18 cellular contexts compared by ENCODE assay signal in genomic region chr15:66880380-66881155, GRCh38.
A peak's percentile ranks its signal among the peaks of the same experiment; 100 is the strongest.
DNase-seq lines count a peak whose midpoint lies in the region; ATAC-seq and TF ChIP-seq lines count a peak whose summit lies in the region.
"Had no signal": no experiment of that assay in that cellular context is flagged by ENCODE, and none has a peak within 500 bp of the region (broad histone marks: within the 10 kb centered on the region; RNA-seq: fewer than 3 reads in every experiment).

No MANE protein-coding gene starts in this region.

- H3K4me1 ChIP-seq in Panc1 (ENCODE audit: control insufficient read depth, insufficient read depth, low read length) (peaks cover 83% of the 10 kb centered on the region), subcutaneous abdominal adipose tissue (ENCODE audit: control insufficient read depth in 5 of 5, insufficient read depth in 5 of 5, low read length in 5 of 5) (peaks cover 24 to 96% (median 75%) of the 10 kb centered on the region in 5 donors)

- TF ChIP-seq CTCF in Panc1 (IDR thresholded peaks at IDR 0.05) (no peak), mesothelial cell of epicardium (IDR thresholded peaks at IDR 0.05; ENCODE audit: unreplicated experiment) (no peak)

- no peaks in the 10 kb centered on the region for H3K4me1 Mint-ChIP-seq in activated naive CD8-positive, alpha-beta T cell treated with anti-CD3 and anti-CD28 coated beads, Interleukin-2, amount 10 ng/mL, durations not matched to agents 7 days and 5 days
- no peaks in the 10 kb centered on the region for H3K4me1 Mint-ChIP-seq in activated naive CD8-positive, alpha-beta T cell treated with anti-CD3 and anti-CD28 coated beads for 36 hours
- peaks cover 47% of the 10 kb centered on the region for H3K4me1 Mint-ChIP-seq in mesothelial cell of epicardium

- BruUV-seq in Panc1 (replicated peaks; lab: Mats Ljungman, UMichigan) = no TSS peak

- peak; percentile 8 for DNase-seq in activated naive CD8-positive, alpha-beta T cell treated with anti-CD3 and anti-CD28 coated beads, Interleukin-2, amount 10 ng/mL, durations not matched to agents 7 days and 5 days
- DNase-seq in activated naive CD8-positive, alpha-beta T cell treated with anti-CD3 and anti-CD28 coated beads for 36 hours = no peak
- no peak for DNase-seq in Panc1 (ENCODE audit: low read depth, low spot score)
- peak in 1 of 2 experiments; percentile 28 for DNase-seq in mesothelial cell of epicardium (ENCODE audit: low spot score in 2 of 2, unreplicated experiment in 2 of 2)
- DNase-seq in DMS153 treated with DMSO at 0.1 percent for 48 hours (lab: John Stamatoyannopoulos, UW; ENCODE audit: unreplicated experiment) = no peak
- no peak for DNase-seq in COR-L47 (lab: John Stamatoyannopoulos, UW)
- DNase-seq: activated gamma-delta T cell treated with Interleukin-2 at 50 U/mL for 16 hours; GOT3; MG63; NCI-H1436 treated with DMSO at 0.1 percent for 48 hours; NCI-H69; stimulated activated naive CD8-positive, alpha-beta T cell treated with anti-CD3 and anti-CD28 coated beads, Interleukin-15, Interleukin-2, amounts not matched to agents 100 U/mL and 50 U/mL, for 24 hours; tibial artery had no signal

- H3K36me3 ChIP-seq in Panc1 (ENCODE audit: control insufficient read depth, insufficient read depth, low read length) = no peaks in the 10 kb centered on the region
- H3K36me3 ChIP-seq in subcutaneous abdominal adipose tissue (ENCODE audit: control insufficient read depth in 5 of 5, insufficient read depth in 5 of 5, low read length in 5 of 5) = no peaks in the 10 kb centered on the region
- H3K36me3 ChIP-seq: tibial artery had no signal

- H3K27me3 Mint-ChIP-seq in activated naive CD8-positive, alpha-beta T cell treated with anti-CD3 and anti-CD28 coated beads, Interleukin-2, amount 10 ng/mL, durations not matched to agents 7 days and 5 days = peaks cover 6% of the 10 kb centered on the region
- H3K27me3 Mint-ChIP-seq in activated naive CD8-positive, alpha-beta T cell treated with anti-CD3 and anti-CD28 coated beads for 36 hours = no peaks in the 10 kb centered on the region
- H3K27me3 Mint-ChIP-seq in mesothelial cell of epicardium (ENCODE audit: low read depth) = no peaks in the 10 kb centered on the region

- H3K27me3 ChIP-seq in Panc1 (ENCODE audit: control insufficient read depth, insufficient read depth, low read length) (no peaks in the 10 kb centered on the region), subcutaneous abdominal adipose tissue (ENCODE audit: control insufficient read depth in 5 of 5, insufficient read depth in 4 of 5, low read length in 5 of 5) (peaks cover 0 to 3% (median 0%) of the 10 kb centered on the region in 5 donors)
- H3K27me3 ChIP-seq: MG63, tibial artery had no signal

- POLR2A ChIA-PET in activated naive CD8-positive, alpha-beta T cell treated with anti-CD3 and anti-CD28 coated beads, Interleukin-2, amount 10 ng/mL, durations not matched to agents 7 days and 5 days (lab: Charles Lee) = no interaction called here
- POLR2A ChIA-PET in Panc1 (lab: Charles Lee) = no interaction called here

- no peaks in the 10 kb centered on the region for H3K36me3 Mint-ChIP-seq in activated naive CD8-positive, alpha-beta T cell treated with anti-CD3 and anti-CD28 coated beads, Interleukin-2, amount 10 ng/mL, durations not matched to agents 7 days and 5 days
- H3K36me3 Mint-ChIP-seq in activated naive CD8-positive, alpha-beta T cell treated with anti-CD3 and anti-CD28 coated beads for 36 hours = no peaks in the 10 kb centered on the region
- H3K36me3 Mint-ChIP-seq in mesothelial cell of epicardium = no peaks in the 10 kb centered on the region

- no peak overlapping the region for H3K9ac ChIP-seq in subcutaneous abdominal adipose tissue (ENCODE audit: low read length in 5 of 5)

- no peak overlapping the region for H3K4me3 Mint-ChIP-seq in activated naive CD8-positive, alpha-beta T cell treated with anti-CD3 and anti-CD28 coated beads, Interleukin-2, amount 10 ng/mL, durations not matched to agents 7 days and 5 days
- H3K4me3 Mint-ChIP-seq in activated naive CD8-positive, alpha-beta T cell treated with anti-CD3 and anti-CD28 coated beads for 36 hours = no peak overlapping the region
- H3K4me3 Mint-ChIP-seq in mesothelial cell of epicardium = no peak overlapping the region

- H3K9me3 Mint-ChIP-seq in activated naive CD8-positive, alpha-beta T cell treated with anti-CD3 and anti-CD28 coated beads, Interleukin-2, amount 10 ng/mL, durations not matched to agents 7 days and 5 days = no peaks in the 10 kb centered on the region
- no peaks in the 10 kb centered on the region for H3K9me3 Mint-ChIP-seq in activated naive CD8-positive, alpha-beta T cell treated with anti-CD3 and anti-CD28 coated beads for 36 hours
- H3K9me3 Mint-ChIP-seq in mesothelial cell of epicardium = no peaks in the 10 kb centered on the region

- CTCF ChIA-PET in Panc1 (lab: Charles Lee) = interaction anchor here (0.6 kb wide), 2 partner anchors 87 to 1087 kb away, joined by 3 to 4 read pairs; no protein-coding TSS in a partner anchor

- no peak overlapping the region for H3K27ac Mint-ChIP-seq in activated naive CD8-positive, alpha-beta T cell treated with anti-CD3 and anti-CD28 coated beads, Interleukin-2, amount 10 ng/mL, durations not matched to agents 7 days and 5 days
- no peak overlapping the region for H3K27ac Mint-ChIP-seq in activated naive CD8-positive, alpha-beta T cell treated with anti-CD3 and anti-CD28 coated beads for 36 hours
- H3K27ac Mint-ChIP-seq in mesothelial cell of epicardium = peak overlapping the region; percentile 55
- H3K27ac Mint-ChIP-seq: progenitor cell of endocrine pancreas had no signal

- in situ Hi-C loops in Panc1 (cut with HindIII; ENCODE audit: low pct_unique_long_range_greater_than_20kb, low sequenced_read_pairs) = no loop called here

- intact Hi-C loops in Panc1 (cut with micrococcal nuclease; ENCODE audit: unreplicated experiment) = loop anchor here (5.0 kb wide), 1 partner anchor 52 kb away; no protein-coding TSS in a partner anchor

- ATAC-seq in activated naive CD8-positive, alpha-beta T cell treated with anti-CD3 and anti-CD28 coated beads, Interleukin-2, amount 10 ng/mL, durations not matched to agents 7 days and 5 days (ENCODE audit: low read depth) = no peak
- ATAC-seq in Panc1 (no peak), GM21576 (IDR thresholded peaks at IDR 0.05; ENCODE audit: unreplicated experiment) (no peak)
- ATAC-seq: SK-N-SH treated with all-trans-retinoic acid at 6 μM for 48 hours; stimulated activated naive CD8-positive, alpha-beta T cell treated with anti-CD3 and anti-CD28 coated beads, Interleukin-15, Interleukin-2, amounts not matched to agents 100 U/mL and 50 U/mL, for 24 hours had no signal

- peaks cover under 1% of the 10 kb centered on the region; the same call in 1 of the 2 replicates for H3K9me3 ChIP-seq in Panc1 (ENCODE audit: control insufficient read depth, insufficient read depth, low read depth, low read length)
- no peaks in the 10 kb centered on the region for H3K9me3 ChIP-seq in subcutaneous abdominal adipose tissue (ENCODE audit: control insufficient read depth in 5 of 5, low read length in 5 of 5)
- H3K9me3 ChIP-seq: tibial artery had no signal

- peak overlapping the region; percentile 98 for H3K27ac ChIP-seq in Panc1 (ENCODE audit: low read length)
- peak overlapping the region; percentile 54 for H3K27ac ChIP-seq in subcutaneous abdominal adipose tissue (ENCODE audit: low read depth, low read length)

- H3K4me3 ChIP-seq in Panc1 (ENCODE audit: low read depth in 2 of 2, low read length in 2 of 2) (no peak overlapping the region), subcutaneous abdominal adipose tissue (ENCODE audit: low read depth in 1 of 5, low read length in 5 of 5) (no peak overlapping the region)
- H3K4me3 ChIP-seq: MG63, skin epidermis, tibial artery had no signal
